Comparison of ENCODE assay signal across 1 cellular context in genomic region chr11:85699957-85700741, GRCh38.
TF ChIP-seq lines count a peak whose summit lies in the region.

No MANE protein-coding gene starts in this region.

TF ChIP-seq in H1, 55 proteins besides CTCF, POLR2A, EP300 and RAD21 (continued from another document):
- TF ChIP-seq CHD7 (IDR thresholded peaks at IDR 0.05; ENCODE audit: insufficient replicate concordance, low read length) (no peak), GTF2F1 (IDR thresholded peaks at IDR 0.05; ENCODE audit: borderline replicate concordance, low read depth, low read length) (no peak)
